Comparison of ENCODE assay signal across 1 cellular context in genomic region chr21:44293551-44294231, GRCh38.
A peak's percentile ranks its signal among the peaks of the same experiment; 100 is the strongest.
TF ChIP-seq lines count a peak whose summit lies in the region.

No MANE protein-coding gene starts in this region.

TF ChIP-seq in GM12878, 131 proteins besides CTCF, POLR2A, EP300 and RAD21:
- 0 out of 2 replicates have a peak, but pooled peaks have one; percentile 24 for TF ChIP-seq ZBTB33 (IDR thresholded peaks at IDR 0.05)
- TF ChIP-seq ZNF24 (IDR thresholded peaks at IDR 0.05): no peak
TF ChIP-seq in GM12878: peak in this region for 1.
